In genomic region chr12:67650528-67651379, GRCh38 we compare ENCODE assay signal across 8 cellular contexts. TPM values are rescaled to one million over a fixed set of nuclear protein-coding genes. Genes with fewer than 3 reads are reported as not detected.
DNase-seq lines count a peak whose midpoint lies in the region; ATAC-seq, FAIRE-seq and TF ChIP-seq lines count a peak whose summit lies in the region.

No MANE protein-coding gene starts in this region.

- 0 out of 2 replicates have a peak overlapping the region, but pooled peaks have one; percentile 21 for H3K18ac ChIP-seq in H1 (ENCODE audit: extremely low read depth, low read length)

- intact Hi-C loops in activated CD4-positive, alpha-beta T cell treated with anti-CD3 and anti-CD28 coated beads for 36 hours (cut with DNase I, micrococcal nuclease) = loop anchor here (1.0 to 10.0 kb wide), 9 partner anchors 20 to 383 kb away; partner anchors contain the start of gene CAND1 (in 1 of the 2)

- H3K23me2 ChIP-seq in H1 (ENCODE audit: low read depth, low read length) = peaks cover 13% of the 10 kb centered on the region

- no peaks in the 10 kb centered on the region for H3K9me3 Mint-ChIP-seq in activated CD4-positive, alpha-beta T cell treated with anti-CD3 and anti-CD28 coated beads for 36 hours (ENCODE audit: low read depth)
- H3K9me3 Mint-ChIP-seq in neural progenitor cell = peaks cover 2% of the 10 kb centered on the region

- H3K9me3 ChIP-seq in SJSA1 (replicated peaks) (no peaks in the 10 kb centered on the region; the same call in 1 of the 2 replicates), H1 (ENCODE audit: insufficient read depth in 2 of 2, low read depth in 1 of 2, low read length in 1 of 2) (no peaks in the 10 kb centered on the region), neural progenitor cell (ENCODE audit: low read depth) (no peaks in the 10 kb centered on the region)

- peak overlapping the region; percentile 99 for H3K4me3 ChIP-seq in SJSA1
- H3K4me3 ChIP-seq in H1 (ENCODE audit: extremely low read depth in 1 of 4, insufficient read depth in 2 of 4, low read depth in 3 of 4, low read length in 4 of 4) = peak overlapping the region; percentile 79 to 99 (median 92)
- H3K4me3 ChIP-seq in neural progenitor cell = peak overlapping the region; percentile 99

- peaks cover 13 to 18% of the 10 kb centered on the region in 2 experiments for H4K20me1 ChIP-seq in H1 (replicated peaks in 1 of 2; ENCODE audit: control insufficient read depth in 1 of 2, insufficient read depth in 2 of 2, low read length in 2 of 2)
- peaks cover 57% of the 10 kb centered on the region for H4K20me1 ChIP-seq in neural progenitor cell (ENCODE audit: low read depth)

- no peak overlapping the region for H2BK20ac ChIP-seq in H1 (ENCODE audit: low read length)

- no peak overlapping the region for H4K5ac ChIP-seq in H1 (ENCODE audit: insufficient read length, low read depth, low read length)

- no peak for FAIRE-seq in H1 (lab: Jason Lieb, UNC)

- H2AFZ ChIP-seq in H1 (ENCODE audit: low read length) (no peak overlapping the region), neural progenitor cell (replicated peaks) (no peak overlapping the region)

- no peak overlapping the region for H4K91ac ChIP-seq in H1 (replicated peaks; ENCODE audit: insufficient read length, low read length)

- no peak overlapping the region for H3K23ac ChIP-seq in H1 (ENCODE audit: insufficient read length)

- TF ChIP-seq CTCF in H1 (IDR thresholded peaks at IDR 0.05; ENCODE audit: control extremely low read depth in 1 of 3, insufficient read depth in 1 of 3, low read depth in 1 of 3, low read length in 3 of 3) (no peak), neural progenitor cell (IDR thresholded peaks at IDR 0.05) (no peak)

- no peaks in the 10 kb centered on the region for H3K27me3 ChIP-seq in SJSA1 (replicated peaks)
- H3K27me3 ChIP-seq in H1 (replicated peaks in 1 of 4; ENCODE audit: control insufficient read depth in 3 of 4, extremely low read depth in 1 of 4, insufficient read depth in 3 of 4, low read length in 3 of 4) = no peaks in the 10 kb centered on the region
- H3K27me3 ChIP-seq in neural progenitor cell = peaks cover 8% of the 10 kb centered on the region

- no peak overlapping the region for H3K14ac ChIP-seq in H1 (ENCODE audit: insufficient read length)

- peak overlapping the region; percentile 96 for H3K27ac Mint-ChIP-seq in activated CD4-positive, alpha-beta T cell treated with anti-CD3 and anti-CD28 coated beads for 36 hours
- peak overlapping the region; percentile 91 for H3K27ac Mint-ChIP-seq in neural progenitor cell

- no peak; a peak in 1 of 3 replicates for TF ChIP-seq POLR2A in H1 (IDR thresholded peaks at IDR 0.05; ENCODE audit: control extremely low read depth in 1 of 2, low read depth in 2 of 2, low read length in 2 of 2)

- peaks cover 38% of the 10 kb centered on the region for H3K36me3 Mint-ChIP-seq in activated CD4-positive, alpha-beta T cell treated with anti-CD3 and anti-CD28 coated beads for 36 hours (ENCODE audit: low read depth)
- H3K36me3 Mint-ChIP-seq in neural progenitor cell = peaks cover 33% of the 10 kb centered on the region

- POLR2A ChIA-PET in activated CD4-positive, alpha-beta T cell treated with anti-CD3 and anti-CD28 coated beads for 36 hours (lab: Charles Lee) = no interaction called here
- POLR2A ChIA-PET in H1 (lab: Charles Lee; ENCODE audit: partially characterized antibody) = interaction anchor here (0.7 to 2.0 kb wide), 6 partner anchors 9 to 243 kb away, joined by 3 to 5 read pairs (median 4); no protein-coding TSS in a partner anchor

- no peak for TF ChIP-seq EP300 in H1 (IDR thresholded peaks at IDR 0.05; ENCODE audit: borderline replicate concordance in 1 of 2, low read depth in 2 of 2, low read length in 2 of 2)

- H3K27me3 Mint-ChIP-seq in activated CD4-positive, alpha-beta T cell treated with anti-CD3 and anti-CD28 coated beads for 36 hours = no peaks in the 10 kb centered on the region
- H3K27me3 Mint-ChIP-seq in neural progenitor cell (ENCODE audit: insufficient read depth, low read depth) = peaks cover 6% of the 10 kb centered on the region

- no peak overlapping the region for H2BK5ac ChIP-seq in H1 (ENCODE audit: low read depth, low read length)

- H3K27ac ChIP-seq in SJSA1 = peak overlapping the region; percentile 77; the same call in 1 of the 2 replicates
- no peak overlapping the region for H3K27ac ChIP-seq in H1 (ENCODE audit: low read depth, low read length)
- H3K27ac ChIP-seq in neural progenitor cell = no peak overlapping the region

- peaks cover 27% of the 10 kb centered on the region for H3K4me1 ChIP-seq in SJSA1 (replicated peaks)
- H3K4me1 ChIP-seq in H1 (replicated peaks in 1 of 4; ENCODE audit: control insufficient read depth in 3 of 4, insufficient read depth in 4 of 4, low read length in 3 of 4) = peaks cover under 1 to 14% (median 11%) of the 10 kb centered on the region in 4 experiments; a peak in 5 of 7 replicates
- peaks cover 15% of the 10 kb centered on the region for H3K4me1 ChIP-seq in neural progenitor cell

- H2BK120ac ChIP-seq in H1 (replicated peaks; ENCODE audit: low read depth, low read length) = no peak overlapping the region

- ATAC-seq in activated CD4-positive, alpha-beta T cell treated with anti-CD3 and anti-CD28 coated beads for 36 hours = peak; percentile 24
- no peak for ATAC-seq in GM18517 (IDR thresholded peaks at IDR 0.05; ENCODE audit: unreplicated experiment)

- H2BK12ac ChIP-seq in H1 (ENCODE audit: low read depth, low read length) = 0 out of 2 replicates have a peak overlapping the region, but pooled peaks have one; percentile 28

- CTCF ChIA-PET in activated CD4-positive, alpha-beta T cell treated with anti-CD3 and anti-CD28 coated beads for 36 hours (lab: Charles Lee) = interaction anchor here (0.6 to 1.2 kb wide), 4 partner anchors 18 to 296 kb away, joined by 3 to 4 read pairs (median 4); no protein-coding TSS in a partner anchor
- CTCF ChIA-PET in H1 (lab: Charles Lee; ENCODE audit: partially characterized antibody) = interaction anchor here (1.5 to 2.2 kb wide), 2 partner anchors 292 to 294 kb away, joined by 4 to 8 read pairs; no protein-coding TSS in a partner anchor

- H3K56ac ChIP-seq in H1 (replicated peaks; ENCODE audit: insufficient read length, low read depth, low read length) = no peak overlapping the region

- DNase-seq in activated CD4-positive, alpha-beta T cell treated with anti-CD3 and anti-CD28 coated beads for 36 hours = peak; percentile 33
- no peak for DNase-seq in activated CD4-positive, alpha-beta T cell treated with anti-CD3 and anti-CD28 coated beads for 1 hour
- DNase-seq in SJSA1 (ENCODE audit: low read depth in 1 of 2, low spot score in 2 of 2) (peak in 1 of 2 experiments; percentile 17), H1 (ENCODE audit: low read depth in 1 of 2, low spot score in 2 of 2) (no peak), neural progenitor cell (ENCODE audit: low spot score) (no peak), T-helper 9 cell (no peak), NCI-H187 treated with DMSO at 0.1 percent for 48 hours (lab: John Stamatoyannopoulos, UW) (no peak)

- no peak overlapping the region for H2AK5ac ChIP-seq in H1 (ENCODE audit: low read depth, low read length)

- H3K4ac ChIP-seq in H1 (replicated peaks; ENCODE audit: insufficient read length, low read depth, low read length) = no peak overlapping the region

- 30% methylated on average over 6 of the region's 6 CpGs; no CpG with 5 or more reads in 1 of the 2 experiments for WGBS in H1 (ENCODE audit: extremely low coverage in 1 of 2, insufficient coverage in 1 of 2, insufficient read length in 1 of 2, insufficient replicate concordance in 2 of 2, low coverage in 1 of 2, low lambda C conversion rate in 2 of 2, missing lambda C conversion rate in 1 of 2), 2 experiments

- peak overlapping the region; percentile 85 to 93 for H3K4me2 ChIP-seq in H1 (ENCODE audit: insufficient read depth in 1 of 2, low read depth in 2 of 2, low read length in 2 of 2)
- H3K4me2 ChIP-seq in neural progenitor cell = peak overlapping the region; percentile 93

- H3K36me3 ChIP-seq in SJSA1 = peaks cover 44% of the 10 kb centered on the region
- H3K36me3 ChIP-seq in H1 (ENCODE audit: control insufficient read depth in 2 of 4, insufficient read depth in 4 of 4, low read length in 3 of 4) = peaks cover 0 to 10% (median 0%) of the 10 kb centered on the region in 4 experiments; a peak in 2 of 8 replicates
- no peaks in the 10 kb centered on the region for H3K36me3 ChIP-seq in neural progenitor cell

- H2BK15ac ChIP-seq in H1 (ENCODE audit: low read length) = no peak overlapping the region

- H3K79me1 ChIP-seq in H1 (ENCODE audit: low read depth, low read length) = peaks cover 13% of the 10 kb centered on the region

- no peak overlapping the region for H4K8ac ChIP-seq in H1 (ENCODE audit: extremely low read depth, insufficient read depth, low read length)

- peaks cover 35 to 66% of the 10 kb centered on the region in 2 experiments for H3K79me2 ChIP-seq in H1 (ENCODE audit: control insufficient read depth in 1 of 2, insufficient read depth in 2 of 2, low read length in 2 of 2)
- H3K79me2 ChIP-seq in neural progenitor cell (ENCODE audit: low read depth) = peaks cover 71% of the 10 kb centered on the region

- H3K9ac ChIP-seq in H1 (replicated peaks in 1 of 4; ENCODE audit: extremely low read depth in 1 of 4, low read depth in 3 of 4, low read length in 3 of 4) (peak overlapping the region in 3 of 4 experiments; percentile 53 to 88 (median 80); a peak in 4 of 7 replicates), neural progenitor cell (peak overlapping the region; percentile 77)

- H3K4me1 Mint-ChIP-seq in activated CD4-positive, alpha-beta T cell treated with anti-CD3 and anti-CD28 coated beads for 36 hours = peaks cover 66% of the 10 kb centered on the region
- peaks cover 33% of the 10 kb centered on the region for H3K4me1 Mint-ChIP-seq in neural progenitor cell

- TF ChIP-seq RAD21 in H1 (IDR thresholded peaks at IDR 0.05 in 1 of 2, conservative IDR thresholded peaks at IDR 0.05 in 1 of 2; ENCODE audit: low read depth in 2 of 2, low read length in 2 of 2) = no peak

- H3F3A ChIP-seq in neural progenitor cell (ENCODE audit: low read depth) = peaks cover 4% of the 10 kb centered on the region

- H3K4me3 Mint-ChIP-seq in activated CD4-positive, alpha-beta T cell treated with anti-CD3 and anti-CD28 coated beads for 36 hours = peak overlapping the region; percentile 98
- peak overlapping the region; percentile 96 for H3K4me3 Mint-ChIP-seq in neural progenitor cell

RNA-seq across cellular contexts. Expression of gene DYRK2, which starts 2.2 kb away (rescaled TPM):
- total RNA-seq in activated CD4-positive, alpha-beta T cell treated with anti-CD3 and anti-CD28 coated beads for 36 hours = 10 to 100 TPM; 19.2 to 21.5 TPM
- 9.9 and 21.9 TPM in 2 replicates for total RNA-seq in SJSA1 (2014; rRNA removed; shearing (Covaris generic))
- total RNA-seq in H1 (2021; fragmentation: NEBNext Ultra II Directional; extraction: Animal tissue kit (Norgen Biotek cat#: 25700)) = 31.6 and 34.9 TPM in 2 replicates
- 11.2 and 13.9 TPM in 2 replicates for polyA plus RNA-seq in H1 (2011; rRNA removed)
- 14.4 TPM for polyA plus RNA-seq in H1 (2011; cell fraction: cytosol; rRNA removed)
- polyA plus RNA-seq in H1 (2011; cell fraction: nucleus; rRNA removed) = 30.8 TPM
- 18.9 to 22.9 TPM (median 20.4 TPM) in 4 replicates for polyA plus RNA-seq in H1 (2012, experiment 1 of 2)
- polyA plus RNA-seq in H1 (2012, experiment 2 of 2) = 3.8 TPM
- 10.4 TPM for polyA plus RNA-seq in H1 (2013, experiment 1 of 2)
- 10.1 TPM for polyA plus RNA-seq in H1 (2013, experiment 2 of 2)
- 72.5 and 75.7 TPM in 2 replicates for polyA minus RNA-seq in H1 (2011; rRNA and poly(A)+ RNA removed)
- polyA minus RNA-seq in H1 (2011; cell fraction: cytosol; rRNA and poly(A)+ RNA removed) = 36.9 TPM
- 61.0 TPM for polyA minus RNA-seq in H1 (2011; cell fraction: nucleus; rRNA and poly(A)+ RNA removed)
- 29.6 and 34.2 TPM in 2 replicates for total RNA-seq in neural progenitor cell (ENCODE audit: low replicate concordance)
